Comparison of ENCODE assay signal across 8 cellular contexts in the genomic region with DNA sequence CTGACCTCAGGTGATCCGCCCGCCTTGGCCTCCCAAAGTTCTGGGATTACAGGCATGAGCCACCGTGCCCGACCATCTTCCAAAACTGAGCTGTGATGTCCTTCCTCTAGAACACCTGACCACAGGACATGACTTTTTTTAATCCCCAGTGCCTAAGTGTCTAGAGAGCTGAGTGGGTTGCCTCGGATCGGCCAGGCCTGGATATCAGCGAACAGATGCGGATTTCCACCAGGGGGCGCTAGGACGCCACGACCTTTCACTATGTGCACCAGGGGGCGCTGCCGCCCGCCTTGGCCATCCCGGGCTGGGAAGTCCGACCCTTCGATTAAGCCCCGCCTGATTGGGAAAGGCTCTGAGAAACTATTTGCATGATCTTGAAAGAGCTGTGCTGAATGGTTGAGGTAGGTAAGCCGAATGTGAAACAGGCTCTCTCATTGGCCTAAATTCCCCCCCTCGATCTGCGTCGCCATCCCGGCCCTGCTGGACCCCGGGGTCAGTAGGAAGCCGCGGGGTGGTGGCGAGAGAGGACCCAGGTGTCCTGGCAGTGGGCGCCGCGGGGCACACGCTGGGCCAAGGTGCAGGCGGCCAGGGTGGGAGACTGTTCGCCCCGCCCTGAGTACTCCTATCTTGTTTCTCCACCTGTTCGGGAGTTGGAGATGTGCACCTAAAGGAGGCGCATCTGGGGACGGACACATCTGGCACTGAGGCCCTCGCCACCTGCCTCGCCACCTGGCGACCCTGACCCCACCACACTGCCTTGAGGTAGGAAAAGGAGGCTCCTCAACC. TPM values are rescaled to one million over a fixed set of nuclear protein-coding genes. Genes with fewer than 3 reads are reported as not detected.
A peak's percentile ranks its signal among the peaks of the same experiment; 100 is the strongest.
DNase-seq lines count a peak whose midpoint lies in the region; ATAC-seq and TF ChIP-seq lines count a peak whose summit lies in the region.

A gene with protein sequence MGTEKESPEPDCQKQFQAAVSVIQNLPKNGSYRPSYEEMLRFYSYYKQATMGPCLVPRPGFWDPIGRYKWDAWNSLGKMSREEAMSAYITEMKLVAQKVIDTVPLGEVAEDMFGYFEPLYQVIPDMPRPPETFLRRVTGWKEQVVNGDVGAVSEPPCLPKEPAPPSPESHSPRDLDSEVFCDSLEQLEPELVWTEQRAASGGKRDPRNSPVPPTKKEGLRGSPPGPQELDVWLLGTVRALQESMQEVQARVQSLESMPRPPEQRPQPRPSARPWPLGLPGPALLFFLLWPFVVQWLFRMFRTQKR (plus strand): TSS at position 496 of the 786 bp plus-strand sequence. CDS start 458 bp downstream, outside the sequence.

- 9% methylated on average over 22 of the region's 40 CpGs for WGBS in esophagus muscularis mucosa

- H3K4me2 ChIP-seq in DND-41 (ENCODE audit: insufficient read depth, low read length) (peak within 1 kb of the TSS; percentile 81), KMS-11 (peak within 1 kb of the TSS; percentile 98)

- no peak for TF ChIP-seq EP300 in esophagus muscularis mucosa (IDR thresholded peaks at IDR 0.05)

- no peaks in the 10 kb centered on the region for H3K36me3 Mint-ChIP-seq in activated T-cell treated with anti-CD3 and anti-CD28 coated beads, Interleukin-2, amount 50 U/mL, for 72 hours (ENCODE audit: insufficient read depth in 2 of 2)

- H4K20me1 ChIP-seq in DND-41 (ENCODE audit: insufficient read depth, low read length) (no peaks in the 10 kb centered on the region), KMS-11 (ENCODE audit: insufficient read depth) (no peaks in the 10 kb centered on the region)

- H3K9ac ChIP-seq in DND-41 (ENCODE audit: low read depth, low read length) (peak within 1 kb of the TSS; percentile 59), KMS-11 (peak within 1 kb of the TSS; percentile 48; the same call in 1 of the 2 replicates)

- H3K4me3 ChIP-seq in DND-41 (ENCODE audit: low read depth in 1 of 2, low read length in 2 of 2) (peak within 1 kb of the TSS; percentile 22 to 66; a peak in 3 of 4 replicates), KMS-11 (IDR thresholded peaks at IDR 0.05; ENCODE audit: insufficient read depth, low read depth, low read length) (peak within 1 kb of the TSS; percentile 35), Peyer's patch (peak within 1 kb of the TSS; percentile 63 to 82 (median 72)), esophagus muscularis mucosa (peak within 1 kb of the TSS; percentile 76 to 96 (median 84))

- TF ChIP-seq CTCF in DND-41 (IDR thresholded peaks at IDR 0.05; ENCODE audit: borderline replicate concordance, extremely low read depth, low read length, poor library complexity, severe bottlenecking) (peak; percentile 100), KMS-11 (conservative IDR thresholded peaks at IDR 0.05; ENCODE audit: low read depth, low read length) (peak; percentile 100), Peyer's patch (IDR thresholded peaks at IDR 0.05) (peak; percentile 100), esophagus muscularis mucosa (IDR thresholded peaks at IDR 0.05) (peak; percentile 96 to 100 (median 100))

- H3K4me3 Mint-ChIP-seq in activated T-cell treated with anti-CD3 and anti-CD28 coated beads, Interleukin-2, amount 50 U/mL, for 72 hours: peak within 1 kb of the TSS; percentile 88 to 92

- H3K4me1 ChIP-seq in DND-41 (ENCODE audit: insufficient read depth, low read length): peaks cover 37% of the 10 kb centered on the region
- H3K4me1 ChIP-seq in KMS-11 (ENCODE audit: low read depth, poor library complexity, severe bottlenecking): peaks cover 12% of the 10 kb centered on the region
- peaks cover 0 to 35% (median 12%) of the 10 kb centered on the region in 4 donors for H3K4me1 ChIP-seq in Peyer's patch
- peaks cover 27 to 50% (median 40%) of the 10 kb centered on the region in 4 donors for H3K4me1 ChIP-seq in esophagus muscularis mucosa

- intact Hi-C loops in esophagus muscularis mucosa (cut with DNase I): loop anchor here (1.0 to 5.0 kb wide), 2 partner anchors 63 to 252 kb away; no protein-coding TSS in a partner anchor

- peaks cover 8% of the 10 kb centered on the region for H3K27me3 Mint-ChIP-seq in activated T-cell treated with anti-CD3 and anti-CD28 coated beads, Interleukin-2, amount 50 U/mL, for 72 hours (ENCODE audit: low read depth)

- H3K9me3 ChIP-seq in DND-41 (ENCODE audit: insufficient read depth, low read length, severe bottlenecking): no peaks in the 10 kb centered on the region
- no peaks in the 10 kb centered on the region for H3K9me3 ChIP-seq in Peyer's patch
- H3K9me3 ChIP-seq in esophagus muscularis mucosa: no peaks in the 10 kb centered on the region

- DNase-seq in DND-41 (peak; percentile 96), Peyer's patch (peak; percentile 93 to 98 (median 97)), esophagus muscularis mucosa (ENCODE audit: extremely low spot score) (peak; percentile 99), myocyte (ENCODE audit: low read depth) (peak; percentile 98)
- DNase-seq in activated T-cell treated with anti-CD3 and anti-CD28 coated beads, Interleukin-2, amount 50 U/mL, for 72 hours: peak; percentile 96 to 98
- peak; percentile 91 to 93 for DNase-seq in stimulated activated CD8-positive, alpha-beta memory T cell treated with anti-CD3 and anti-CD28 coated beads, Interleukin-7, amount 100 ng/mL, for 48 hours (ENCODE audit: extremely low read depth in 1 of 2, low read depth in 1 of 2)

- peak; percentile 90 to 96 for TF ChIP-seq POLR2A in Peyer's patch (IDR thresholded peaks at IDR 0.05)
- TF ChIP-seq POLR2A in esophagus muscularis mucosa (IDR thresholded peaks at IDR 0.05; ENCODE audit: low read depth): no peak

- H3K4me1 Mint-ChIP-seq in activated T-cell treated with anti-CD3 and anti-CD28 coated beads, Interleukin-2, amount 50 U/mL, for 72 hours (ENCODE audit: low read depth): peaks cover 21% of the 10 kb centered on the region

- H3K27ac ChIP-seq in DND-41 (ENCODE audit: low read length): peak within 1 kb of the TSS; percentile 68
- peak within 1 kb of the TSS; percentile 17; the same call in 1 of the 2 replicates for H3K27ac ChIP-seq in KMS-11
- peak within 1 kb of the TSS; percentile 80 to 95 (median 88) for H3K27ac ChIP-seq in Peyer's patch
- peak within 1 kb of the TSS; percentile 89 to 93 (median 92) for H3K27ac ChIP-seq in esophagus muscularis mucosa (replicated peaks in 1 of 4)

- H2AFZ ChIP-seq in DND-41 (ENCODE audit: low read depth, low read length) (peak within 1 kb of the TSS; percentile 76), KMS-11 (ENCODE audit: low read depth) (peak within 1 kb of the TSS; percentile 72)

- H3K27me3 ChIP-seq in DND-41 (ENCODE audit: insufficient read depth, low read length, poor library complexity): no peaks in the 10 kb centered on the region
- H3K27me3 ChIP-seq in KMS-11 (ENCODE audit: insufficient read depth, low read depth): no peaks in the 10 kb centered on the region
- no peaks in the 10 kb centered on the region for H3K27me3 ChIP-seq in Peyer's patch
- H3K27me3 ChIP-seq in esophagus muscularis mucosa: no peaks in the 10 kb centered on the region

- H3K79me2 ChIP-seq in DND-41 (ENCODE audit: insufficient read depth, low read length) (peaks cover 7% of the 10 kb centered on the region; the same call in 1 of the 2 replicates), KMS-11 (ENCODE audit: insufficient read depth, low read depth) (no peaks in the 10 kb centered on the region)

- ATAC-seq in DND-41 (ENCODE audit: insufficient read depth, low read depth) (peak; percentile 92), GM21723 (IDR thresholded peaks at IDR 0.05; ENCODE audit: unreplicated experiment) (peak; percentile 77)
- peak; percentile 85 to 86 for ATAC-seq in activated T-cell treated with anti-CD3 and anti-CD28 coated beads, Interleukin-2, amount 50 U/mL, for 72 hours (replicated peaks in 1 of 2)

- no peaks in the 10 kb centered on the region for H3K9me3 Mint-ChIP-seq in activated T-cell treated with anti-CD3 and anti-CD28 coated beads, Interleukin-2, amount 50 U/mL, for 72 hours

- peaks cover 11% of the 10 kb centered on the region; the same call in 1 of the 2 replicates for H3K36me3 ChIP-seq in DND-41 (ENCODE audit: insufficient read depth, low read length)
- H3K36me3 ChIP-seq in KMS-11 (ENCODE audit: insufficient read depth): no peaks in the 10 kb centered on the region
- H3K36me3 ChIP-seq in Peyer's patch: peaks cover 0 to 4% (median 0%) of the 10 kb centered on the region in 3 donors
- H3K36me3 ChIP-seq in esophagus muscularis mucosa: peaks cover 0 to 30% (median 16%) of the 10 kb centered on the region in 4 donors

- peak within 1 kb of the TSS; percentile 69 for H3K27ac Mint-ChIP-seq in activated T-cell treated with anti-CD3 and anti-CD28 coated beads, Interleukin-2, amount 50 U/mL, for 72 hours

RNA-seq across cellular contexts. Expression of the gene that starts here (rescaled TPM):
- 100 to 1,000 TPM in 1 of 4 donors, 10 to 100 TPM in 3; 33.8 to 124 (median 76.3) TPM for total RNA-seq in Peyer's patch
- total RNA-seq in activated T-cell treated with anti-CD3 and anti-CD28 coated beads, Interleukin-2, amount 50 U/mL, for 72 hours: 10 to 100 TPM; 17.9 to 20.1 TPM
- 10 to 100 TPM; 20.9 to 34.8 (median 23.5) TPM for total RNA-seq in esophagus muscularis mucosa
- total RNA-seq in myocyte: 3.5 and 6.0 TPM in 2 replicates
- polyA plus RNA-seq in myocyte (2012): 12.1 TPM

Comparison
In these comparisons a context has a peak if more than half of its experiments do, and no peak if none do; other contexts are left out.
1. Peak in every context shown above with its lines: DNase-seq, ATAC-seq, H3K4me3 ChIP-seq and H3K27ac ChIP-seq.
2. H3K27ac ChIP-seq: peak in every context shown above with its lines; median percentile 92 in esophagus muscularis mucosa; 88 in Peyer's patch; 68 in DND-41; 17 in KMS-11.